Comparison of ENCODE assay signal across 17 cellular contexts in the genomic region with DNA sequence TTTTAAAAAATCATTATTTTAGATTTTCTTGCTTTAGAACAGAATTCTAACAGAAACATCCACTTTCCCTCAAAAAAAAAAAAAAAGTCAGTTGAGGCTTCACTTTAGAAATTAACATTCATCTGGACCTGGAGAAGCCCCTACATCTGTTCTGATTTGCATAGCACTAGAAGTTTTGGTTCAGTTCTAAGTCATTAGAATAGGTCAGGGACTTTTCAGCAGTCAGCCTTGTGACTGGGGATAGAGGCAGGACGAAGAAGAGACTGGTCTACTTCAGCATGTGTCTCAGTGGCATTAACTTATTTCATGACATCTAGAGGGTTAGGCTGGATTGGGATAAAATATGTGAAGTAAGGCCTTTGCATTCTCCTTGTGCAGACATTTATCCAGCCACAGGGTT.
DNase-seq lines count a peak whose midpoint lies in the region; ATAC-seq, FAIRE-seq and TF ChIP-seq lines count a peak whose summit lies in the region.
"Had no signal": no experiment of that assay in that cellular context is flagged by ENCODE, and none has a peak within 500 bp of the region (broad histone marks: within the 10 kb centered on the region; RNA-seq: fewer than 3 reads in every experiment).

No MANE protein-coding gene starts in this region.

- H3K4me1 ChIP-seq in HCT116 (ENCODE audit: control insufficient read depth in 1 of 2, insufficient read depth in 2 of 2, low read length in 2 of 2), result peaks cover 0 to 16% of the 10 kb centered on the region in 2 experiments; a peak in 2 of 4 replicates
- no peaks in the 10 kb centered on the region for H3K4me1 ChIP-seq in OCI-LY7 (ENCODE audit: insufficient read depth, low read length, poor library complexity, severe bottlenecking)
- H3K4me1 ChIP-seq: testis had no signal

- no peaks in the 10 kb centered on the region for H3K27me3 ChIP-seq in HCT116 (ENCODE audit: insufficient read depth, low read length)
- H3K27me3 ChIP-seq: right lobe of liver, testis had no signal

- intact Hi-C loops in HCT116 (cut with micrococcal nuclease), result no loop called here
- intact Hi-C loops in OCI-LY7 (cut with micrococcal nuclease; ENCODE audit: unreplicated experiment), result no loop called here

- H3K4me3 ChIP-seq in HCT116 (replicated peaks in 1 of 2; ENCODE audit: low read depth in 1 of 2, low read length in 2 of 2), result no peak overlapping the region
- no peak overlapping the region for H3K4me3 ChIP-seq in OCI-LY7 (ENCODE audit: low read depth, low read length, poor library complexity, severe bottlenecking)
- H3K4me3 ChIP-seq: right lobe of liver, testis had no signal

- RAD21 ChIA-PET in HCT116 (lab: Charles Lee; ENCODE audit: low non-redundant PET in 1 of 2, low total read pairs in 2 of 2, uncharacterized antibody in 2 of 2, unreplicated experiment in 2 of 2), result no interaction called here

- CTCF ChIA-PET in HCT116 (lab: Charles Lee), result no interaction called here
- CTCF ChIA-PET in OCI-LY7 (lab: Charles Lee; ENCODE audit: unreplicated experiment), result no interaction called here

- H2AFZ ChIP-seq in HCT116 (ENCODE audit: low read depth, low read length, poor library complexity, severe bottlenecking) (peak overlapping the region; percentile 98), OCI-LY7 (ENCODE audit: low read length) (no peak overlapping the region)

- TF ChIP-seq POLR2A in HCT116 (IDR thresholded peaks at IDR 0.05; ENCODE audit: borderline replicate concordance, extremely low read depth, insufficient read depth, insufficient read length) (no peak), GM12892 (IDR thresholded peaks at IDR 0.05; ENCODE audit: low read depth, low read length) (no peak)

- H3K9me3 ChIP-seq in HCT116 (ENCODE audit: control insufficient read depth in 1 of 2, insufficient read depth in 1 of 2, low read depth in 1 of 2, low read length in 2 of 2), result no peaks in the 10 kb centered on the region
- no peaks in the 10 kb centered on the region for H3K9me3 ChIP-seq in OCI-LY7 (ENCODE audit: low read length)
- H3K9me3 ChIP-seq: right lobe of liver, testis had no signal

- H3K9me3 Mint-ChIP-seq in stimulated activated effector memory CD8-positive, alpha-beta T cell treated with anti-CD3 and anti-CD28 coated beads, Interleukin-12 subunit alpha, Interleukin-12 subunit beta, amount 100 ng/mL, for 72 hours, result no peaks in the 10 kb centered on the region
- H3K9me3 Mint-ChIP-seq: naive B cell; T-helper 1 cell treated with Interleukin-12 subunit alpha and Interleukin-12 subunit beta and Interleukin-4 antibody, amounts not matched to agents 30 μg/mL and 1 μg/mL, for 36 hours had no signal

- DNase-seq in HCT116 (ENCODE audit: low read depth, low spot score), result no peak
- DNase-seq in stimulated activated effector memory CD8-positive, alpha-beta T cell treated with anti-CD3 and anti-CD28 coated beads, Interleukin-12 subunit alpha, Interleukin-12 subunit beta, amount 100 ng/mL, for 72 hours (ENCODE audit: low spot score in 2 of 2), result no peak
- DNase-seq in OCI-LY7 (ENCODE audit: low spot score), result no peak
- DNase-seq in SK-N-DZ (ENCODE audit: low spot score), result no peak
- DNase-seq in retina, result no peak
- DNase-seq in GM12892 (ENCODE audit: insufficient read length), result no peak
- DNase-seq: activated effector memory CD4-positive, alpha-beta T cell treated with Interleukin-2 at 50 U/mL for 16 hours; CD4-positive, alpha-beta memory T cell; effector memory CD4-positive, alpha-beta T cell; left cardiac atrium; naive B cell; NCI-H187 treated with DMSO at 0.1 percent for 48 hours; right lobe of liver; testis had no signal

- H3K36me3 ChIP-seq in HCT116 (ENCODE audit: control insufficient read depth in 1 of 2, insufficient read depth in 2 of 2, low read length in 2 of 2), result no peaks in the 10 kb centered on the region
- H3K36me3 ChIP-seq in OCI-LY7 (ENCODE audit: insufficient read depth, low read length), result no peaks in the 10 kb centered on the region
- H3K36me3 ChIP-seq: right lobe of liver had no signal

- POLR2A ChIA-PET in HCT116 (lab: Charles Lee), result no interaction called here
- POLR2A ChIA-PET in OCI-LY7 (lab: Charles Lee), result interaction anchor here (0.6 kb wide), 1 partner anchor 140 kb away, joined by 3 read pairs; no protein-coding TSS in a partner anchor

- H4K20me1 ChIP-seq in HCT116 (ENCODE audit: insufficient read depth), result no peaks in the 10 kb centered on the region
- no peaks in the 10 kb centered on the region for H4K20me1 ChIP-seq in OCI-LY7 (ENCODE audit: insufficient read depth, low read length)

- no peaks in the 10 kb centered on the region for H3K36me3 Mint-ChIP-seq in stimulated activated effector memory CD8-positive, alpha-beta T cell treated with anti-CD3 and anti-CD28 coated beads, Interleukin-12 subunit alpha, Interleukin-12 subunit beta, amount 100 ng/mL, for 72 hours
- H3K36me3 Mint-ChIP-seq: CD4-positive, alpha-beta memory T cell; naive B cell had no signal

- no peak overlapping the region for H3K4me3 Mint-ChIP-seq in stimulated activated effector memory CD8-positive, alpha-beta T cell treated with anti-CD3 and anti-CD28 coated beads, Interleukin-12 subunit alpha, Interleukin-12 subunit beta, amount 100 ng/mL, for 72 hours
- H3K4me3 Mint-ChIP-seq: naive B cell; T-helper 1 cell treated with Interleukin-12 subunit alpha and Interleukin-12 subunit beta and Interleukin-4 antibody, amounts not matched to agents 30 μg/mL and 1 μg/mL, for 36 hours had no signal

- ATAC-seq in GM19328 (IDR thresholded peaks at IDR 0.05; ENCODE audit: unreplicated experiment), result peak; percentile 84
- no peak for ATAC-seq in HCT116
- ATAC-seq in HG03139 (IDR thresholded peaks at IDR 0.05; ENCODE audit: unreplicated experiment), result peak; percentile 94
- peak; percentile 31 for ATAC-seq in stimulated activated effector memory CD8-positive, alpha-beta T cell treated with anti-CD3 and anti-CD28 coated beads, Interleukin-12 subunit alpha, Interleukin-12 subunit beta, amount 100 ng/mL, for 72 hours
- ATAC-seq: left cardiac atrium had no signal

- H3K27ac ChIP-seq in HCT116 (ENCODE audit: low read depth, low read length), result no peak overlapping the region
- no peak overlapping the region for H3K27ac ChIP-seq in OCI-LY7 (ENCODE audit: low read depth, low read length, poor library complexity, severe bottlenecking)
- H3K27ac ChIP-seq: right lobe of liver, testis had no signal

- H3K27ac Mint-ChIP-seq in stimulated activated effector memory CD8-positive, alpha-beta T cell treated with anti-CD3 and anti-CD28 coated beads, Interleukin-12 subunit alpha, Interleukin-12 subunit beta, amount 100 ng/mL, for 72 hours, result no peak overlapping the region
- H3K27ac Mint-ChIP-seq: CD4-positive, alpha-beta memory T cell; naive B cell; T-helper 1 cell treated with Interleukin-12 subunit alpha and Interleukin-12 subunit beta and Interleukin-4 antibody, amounts not matched to agents 30 μg/mL and 1 μg/mL, for 36 hours had no signal

- TF ChIP-seq RAD21 in HCT116 (IDR thresholded peaks at IDR 0.05; ENCODE audit: low read depth), result no peak

- no peak for FAIRE-seq in GM12892 (lab: Jason Lieb, UNC)

- no peaks in the 10 kb centered on the region for H3K9me2 ChIP-seq in HCT116 (ENCODE audit: insufficient read depth)
- H3K9me2 ChIP-seq in OCI-LY7 (ENCODE audit: insufficient read depth, low read length), result no peaks in the 10 kb centered on the region

- TF ChIP-seq CTCF in HCT116 (IDR thresholded peaks at IDR 0.05 in 2 of 3, conservative IDR thresholded peaks at IDR 0.05 in 1 of 3; ENCODE audit: borderline replicate concordance in 1 of 3, insufficient read depth in 1 of 3, low read depth in 2 of 3, low read length in 2 of 3) (no peak), OCI-LY7 (conservative IDR thresholded peaks at IDR 0.05; ENCODE audit: low read length) (no peak)

- no peaks in the 10 kb centered on the region for H3K4me1 Mint-ChIP-seq in stimulated activated effector memory CD8-positive, alpha-beta T cell treated with anti-CD3 and anti-CD28 coated beads, Interleukin-12 subunit alpha, Interleukin-12 subunit beta, amount 100 ng/mL, for 72 hours
- H3K4me1 Mint-ChIP-seq: CD4-positive, alpha-beta memory T cell; naive B cell had no signal

- H3K4me2 ChIP-seq in HCT116 (ENCODE audit: low read length) (no peak overlapping the region), OCI-LY7 (ENCODE audit: low read length) (no peak overlapping the region)

- H3K79me2 ChIP-seq in HCT116 (ENCODE audit: insufficient read depth, low read length) (no peaks in the 10 kb centered on the region), OCI-LY7 (ENCODE audit: insufficient read depth, low read depth, low read length) (no peaks in the 10 kb centered on the region)

- no peak overlapping the region for H3K9ac ChIP-seq in HCT116 (ENCODE audit: low read length)

- BruUV-seq in HCT116 (replicated peaks; lab: Mats Ljungman, UMichigan) (no TSS peak), OCI-LY7 (replicated peaks; lab: Mats Ljungman, UMichigan) (no TSS peak)

TF ChIP-seq in HCT116, 20 proteins besides CTCF, POLR2A, EP300 and RAD21 (continues in another document):
- TF ChIP-seq ZFX (IDR thresholded peaks at IDR 0.05) (no peak), EZH2phosphoT487 (IDR thresholded peaks at IDR 0.05; ENCODE audit: borderline replicate concordance) (no peak), JUND (IDR thresholded peaks at IDR 0.05) (no peak), YY1 (IDR thresholded peaks at IDR 0.05; ENCODE audit: extremely low read depth, insufficient replicate concordance, low read depth, low read length) (no peak)
- TF ChIP-seq, protein P1, sequence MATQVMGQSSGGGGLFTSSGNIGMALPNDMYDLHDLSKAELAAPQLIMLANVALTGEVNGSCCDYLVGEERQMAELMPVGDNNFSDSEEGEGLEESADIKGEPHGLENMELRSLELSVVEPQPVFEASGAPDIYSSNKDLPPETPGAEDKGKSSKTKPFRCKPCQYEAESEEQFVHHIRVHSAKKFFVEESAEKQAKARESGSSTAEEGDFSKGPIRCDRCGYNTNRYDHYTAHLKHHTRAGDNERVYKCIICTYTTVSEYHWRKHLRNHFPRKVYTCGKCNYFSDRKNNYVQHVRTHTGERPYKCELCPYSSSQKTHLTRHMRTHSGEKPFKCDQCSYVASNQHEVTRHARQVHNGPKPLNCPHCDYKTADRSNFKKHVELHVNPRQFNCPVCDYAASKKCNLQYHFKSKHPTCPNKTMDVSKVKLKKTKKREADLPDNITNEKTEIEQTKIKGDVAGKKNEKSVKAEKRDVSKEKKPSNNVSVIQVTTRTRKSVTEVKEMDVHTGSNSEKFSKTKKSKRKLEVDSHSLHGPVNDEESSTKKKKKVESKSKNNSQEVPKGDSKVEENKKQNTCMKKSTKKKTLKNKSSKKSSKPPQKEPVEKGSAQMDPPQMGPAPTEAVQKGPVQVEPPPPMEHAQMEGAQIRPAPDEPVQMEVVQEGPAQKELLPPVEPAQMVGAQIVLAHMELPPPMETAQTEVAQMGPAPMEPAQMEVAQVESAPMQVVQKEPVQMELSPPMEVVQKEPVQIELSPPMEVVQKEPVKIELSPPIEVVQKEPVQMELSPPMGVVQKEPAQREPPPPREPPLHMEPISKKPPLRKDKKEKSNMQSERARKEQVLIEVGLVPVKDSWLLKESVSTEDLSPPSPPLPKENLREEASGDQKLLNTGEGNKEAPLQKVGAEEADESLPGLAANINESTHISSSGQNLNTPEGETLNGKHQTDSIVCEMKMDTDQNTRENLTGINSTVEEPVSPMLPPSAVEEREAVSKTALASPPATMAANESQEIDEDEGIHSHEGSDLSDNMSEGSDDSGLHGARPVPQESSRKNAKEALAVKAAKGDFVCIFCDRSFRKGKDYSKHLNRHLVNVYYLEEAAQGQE (IDR thresholded peaks at IDR 0.05; ENCODE audit: low read depth), result no peak
